In the genomic region with DNA sequence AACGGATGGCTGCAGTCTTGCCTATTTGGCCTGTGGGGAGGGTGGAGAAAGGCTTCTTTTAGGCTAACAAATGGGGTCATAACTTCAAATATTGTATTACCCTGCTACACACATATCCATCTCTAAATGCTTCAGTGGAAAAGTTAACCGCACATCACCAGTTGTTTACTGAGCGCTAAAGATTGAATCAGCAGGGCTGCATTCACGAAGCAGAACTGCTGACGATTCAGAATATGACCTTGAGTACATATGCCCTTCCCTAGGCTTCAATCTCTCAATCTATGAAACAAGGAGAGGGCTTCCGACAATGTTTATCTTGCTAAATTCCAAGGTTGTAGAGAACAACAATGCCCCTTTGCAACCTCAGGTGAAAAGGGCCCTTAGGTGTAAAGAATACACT, we compare ENCODE assay signal across 20 cellular contexts. TPM values are rescaled to one million over a fixed set of nuclear protein-coding genes. Genes with fewer than 3 reads are reported as not detected.
DNase-seq lines count a peak whose midpoint lies in the region; ATAC-seq, FAIRE-seq and TF ChIP-seq lines count a peak whose summit lies in the region.
"Had no signal": no experiment of that assay in that cellular context is flagged by ENCODE, and none has a peak within 500 bp of the region (broad histone marks: within the 10 kb centered on the region; RNA-seq: fewer than 3 reads in every experiment).

No MANE protein-coding gene starts in this region.

- peaks cover 18% of the 10 kb centered on the region for H3K79me2 ChIP-seq in GM23338 (replicated peaks; ENCODE audit: insufficient read depth)

- H3K27ac Mint-ChIP-seq in GM23338: no peak overlapping the region

- H3K4me3 Mint-ChIP-seq in GM23338: no peak overlapping the region

- H3K4me1 ChIP-seq in GM23338 (ENCODE audit: insufficient read depth): no peaks in the 10 kb centered on the region

- H4K20me1 ChIP-seq in GM23338 (replicated peaks; ENCODE audit: insufficient read depth): no peaks in the 10 kb centered on the region; the same call in 1 of the 2 replicates

- no peaks in the 10 kb centered on the region for H3F3A ChIP-seq in GM23338 (replicated peaks; ENCODE audit: low read depth)

- no peak overlapping the region for H2AFZ ChIP-seq in GM23338
- H2AFZ ChIP-seq: GM23248 had no signal

- H3K27ac ChIP-seq in GM23338 (ENCODE audit: low read depth) (no peak overlapping the region), caudate nucleus (ENCODE audit: low read depth, low read length) (no peak overlapping the region)
- H3K27ac ChIP-seq: GM23248, SK-N-MC had no signal

- no peaks in the 10 kb centered on the region for H3K9me2 ChIP-seq in GM23338 (ENCODE audit: insufficient read depth)

- DNase-seq in NCI-H748 (lab: John Stamatoyannopoulos, UW; ENCODE audit: unreplicated experiment) (peak; percentile 8), NCI-H748 treated with DMSO at 0.1 percent for 48 hours (lab: John Stamatoyannopoulos, UW) (no peak), DMS79 (lab: John Stamatoyannopoulos, UW) (peak; percentile 31), MV-4-11 (lab: John Stamatoyannopoulos, UW) (peak; percentile 14), HTR-8/SVneo (ENCODE audit: insufficient read length, low spot score) (no peak), GM23338 (ENCODE audit: low spot score) (no peak), caudate nucleus (lab: John Stamatoyannopoulos, UW) (no peak)
- DNase-seq: C1 segment of cervical spinal cord, COR-L47, DND-41, GM23248, NCI-H524 treated with DMSO at 0.1 percent for 48 hours, PC-3 had no signal

- H3K4me2 ChIP-seq in GM23338: no peak overlapping the region

- H3K36me3 Mint-ChIP-seq in GM23338 (ENCODE audit: low read depth): no peaks in the 10 kb centered on the region

- no peaks in the 10 kb centered on the region for H3K27me3 ChIP-seq in GM23338 (ENCODE audit: insufficient read depth)

- no peak overlapping the region for H3K4me3 ChIP-seq in GM23338
- H3K4me3 ChIP-seq: GM12878, GM23248, SK-N-MC had no signal

- H3K27me3 Mint-ChIP-seq in GM23338 (ENCODE audit: insufficient read depth, low read depth, poor library complexity): no peaks in the 10 kb centered on the region

- peak; percentile 84 for FAIRE-seq in islet of Langerhans (lab: Jason Lieb, UNC)
- FAIRE-seq in HTR-8/SVneo (lab: Jason Lieb, UNC): no peak
- FAIRE-seq: G401.6, GM12878, GM18507 had no signal

- TF ChIP-seq CTCF in GM23338 (conservative IDR thresholded peaks at IDR 0.05; ENCODE audit: low read depth in 2 of 2): no peak

- no peak for ATAC-seq in GM23338
- ATAC-seq: GM12878, PC-3 had no signal

- H3K4me1 Mint-ChIP-seq in GM23338: peaks cover 6% of the 10 kb centered on the region; the same call in 1 of the 3 replicates

- no peaks in the 10 kb centered on the region for H3K36me3 ChIP-seq in GM23338 (ENCODE audit: insufficient read depth)

- no peaks in the 10 kb centered on the region for H3K9me3 Mint-ChIP-seq in GM23338

TF ChIP-seq in GM23338, 12 proteins besides CTCF, POLR2A, EP300 and RAD21 (continues in another document):
- no peak for TF ChIP-seq ETS1 (IDR thresholded peaks at IDR 0.05)
- no peak for TF ChIP-seq NANOG (IDR thresholded peaks at IDR 0.05; ENCODE audit: borderline replicate concordance)
- TF ChIP-seq, protein P1, sequence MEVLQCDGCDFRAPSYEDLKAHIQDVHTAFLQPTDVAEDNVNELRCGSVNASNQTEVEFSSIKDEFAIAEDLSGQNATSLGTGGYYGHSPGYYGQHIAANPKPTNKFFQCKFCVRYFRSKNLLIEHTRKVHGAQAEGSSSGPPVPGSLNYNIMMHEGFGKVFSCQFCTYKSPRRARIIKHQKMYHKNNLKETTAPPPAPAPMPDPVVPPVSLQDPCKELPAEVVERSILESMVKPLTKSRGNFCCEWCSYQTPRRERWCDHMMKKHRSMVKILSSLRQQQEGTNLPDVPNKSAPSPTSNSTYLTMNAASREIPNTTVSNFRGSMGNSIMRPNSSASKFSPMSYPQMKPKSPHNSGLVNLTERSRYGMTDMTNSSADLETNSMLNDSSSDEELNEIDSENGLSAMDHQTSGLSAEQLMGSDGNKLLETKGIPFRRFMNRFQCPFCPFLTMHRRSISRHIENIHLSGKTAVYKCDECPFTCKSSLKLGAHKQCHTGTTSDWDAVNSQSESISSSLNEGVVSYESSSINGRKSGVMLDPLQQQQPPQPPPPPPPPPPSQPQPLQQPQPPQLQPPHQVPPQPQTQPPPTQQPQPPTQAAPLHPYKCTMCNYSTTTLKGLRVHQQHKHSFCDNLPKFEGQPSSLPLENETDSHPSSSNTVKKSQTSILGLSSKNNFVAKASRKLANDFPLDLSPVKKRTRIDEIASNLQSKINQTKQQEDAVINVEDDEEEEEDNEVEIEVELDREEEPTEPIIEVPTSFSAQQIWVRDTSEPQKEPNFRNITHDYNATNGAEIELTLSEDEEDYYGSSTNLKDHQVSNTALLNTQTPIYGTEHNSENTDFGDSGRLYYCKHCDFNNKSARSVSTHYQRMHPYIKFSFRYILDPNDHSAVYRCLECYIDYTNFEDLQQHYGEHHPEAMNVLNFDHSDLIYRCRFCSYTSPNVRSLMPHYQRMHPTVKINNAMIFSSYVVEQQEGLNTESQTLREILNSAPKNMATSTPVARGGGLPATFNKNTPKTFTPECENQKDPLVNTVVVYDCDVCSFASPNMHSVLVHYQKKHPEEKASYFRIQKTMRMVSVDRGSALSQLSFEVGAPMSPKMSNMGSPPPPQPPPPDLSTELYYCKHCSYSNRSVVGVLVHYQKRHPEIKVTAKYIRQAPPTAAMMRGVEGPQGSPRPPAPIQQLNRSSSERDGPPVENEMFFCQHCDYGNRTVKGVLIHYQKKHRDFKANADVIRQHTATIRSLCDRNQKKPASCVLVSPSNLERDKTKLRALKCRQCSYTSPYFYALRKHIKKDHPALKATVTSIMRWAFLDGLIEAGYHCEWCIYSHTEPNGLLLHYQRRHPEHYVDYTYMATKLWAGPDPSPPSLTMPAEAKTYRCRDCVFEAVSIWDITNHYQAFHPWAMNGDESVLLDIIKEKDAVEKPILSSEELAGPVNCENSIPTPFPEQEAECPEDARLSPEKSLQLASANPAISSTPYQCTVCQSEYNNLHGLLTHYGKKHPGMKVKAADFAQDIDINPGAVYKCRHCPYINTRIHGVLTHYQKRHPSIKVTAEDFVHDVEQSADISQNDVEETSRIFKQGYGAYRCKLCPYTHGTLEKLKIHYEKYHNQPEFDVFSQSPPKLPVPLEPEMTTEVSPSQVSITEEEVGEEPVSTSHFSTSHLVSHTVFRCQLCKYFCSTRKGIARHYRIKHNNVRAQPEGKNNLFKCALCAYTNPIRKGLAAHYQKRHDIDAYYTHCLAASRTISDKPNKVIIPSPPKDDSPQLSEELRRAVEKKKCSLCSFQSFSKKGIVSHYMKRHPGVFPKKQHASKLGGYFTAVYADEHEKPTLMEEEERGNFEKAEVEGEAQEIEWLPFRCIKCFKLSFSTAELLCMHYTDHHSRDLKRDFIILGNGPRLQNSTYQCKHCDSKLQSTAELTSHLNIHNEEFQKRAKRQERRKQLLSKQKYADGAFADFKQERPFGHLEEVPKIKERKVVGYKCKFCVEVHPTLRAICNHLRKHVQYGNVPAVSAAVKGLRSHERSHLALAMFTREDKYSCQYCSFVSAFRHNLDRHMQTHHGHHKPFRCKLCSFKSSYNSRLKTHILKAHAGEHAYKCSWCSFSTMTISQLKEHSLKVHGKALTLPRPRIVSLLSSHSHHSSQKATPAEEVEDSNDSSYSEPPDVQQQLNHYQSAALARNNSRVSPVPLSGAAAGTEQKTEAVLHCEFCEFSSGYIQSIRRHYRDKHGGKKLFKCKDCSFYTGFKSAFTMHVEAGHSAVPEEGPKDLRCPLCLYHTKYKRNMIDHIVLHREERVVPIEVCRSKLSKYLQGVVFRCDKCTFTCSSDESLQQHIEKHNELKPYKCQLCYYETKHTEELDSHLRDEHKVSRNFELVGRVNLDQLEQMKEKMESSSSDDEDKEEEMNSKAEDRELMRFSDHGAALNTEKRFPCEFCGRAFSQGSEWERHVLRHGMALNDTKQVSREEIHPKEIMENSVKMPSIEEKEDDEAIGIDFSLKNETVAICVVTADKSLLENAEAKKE (CRISPR knock-in tag; IDR thresholded peaks at IDR 0.05): no peak
- TF ChIP-seq JUNB (IDR thresholded peaks at IDR 0.05; ENCODE audit: unreplicated experiment): no peak
- TF ChIP-seq EZH2 (IDR thresholded peaks at IDR 0.05; ENCODE audit: low read depth, unreplicated experiment): no peak
- TF ChIP-seq ZNF331 (CRISPR knock-in tag; IDR thresholded peaks at IDR 0.05; ENCODE audit: low read depth): no peak
- no peak for TF ChIP-seq POLR2AphosphoS5 (IDR thresholded peaks at IDR 0.05; ENCODE audit: low read depth)
- TF ChIP-seq STAT1 (IDR thresholded peaks at IDR 0.05; ENCODE audit: unreplicated experiment): no peak

RNA-seq across cellular contexts. Expression of gene ATP6AP2, which starts 2.7 kb away (rescaled TPM):
- 77.1 and 80.1 TPM in 2 replicates for total RNA-seq in GM23338 (2014; rRNA removed; shearing (Covaris generic))
- 76.6 and 88.7 TPM in 2 replicates for polyA plus RNA-seq in GM23338 (2016; fragmentation: Nextera tagmentation; extraction: Ambion mirVana)

RNA-seq across cellular contexts. Expression of gene MPC1L, which starts 45.2 kb away (rescaled TPM):
- total RNA-seq in GM23338 (2014; rRNA removed; shearing (Covaris generic)): not detected in 2 replicates
- polyA plus RNA-seq in GM23338 (2016; fragmentation: Nextera tagmentation; extraction: Ambion mirVana): not detected in 2 replicates
- total RNA-seq: A673, GM12878, GM23248, MCF 10A, PC-3 had no signal
- polyA plus RNA-seq: GM12878, GM23248 had no signal

Comparison
In these comparisons a context has a peak if more than half of its experiments do, and no peak if none do; other contexts are left out.
1. DNase-seq: peak in NCI-H748 (single experiment), DMS79 (single experiment) and MV-4-11 (single experiment); none in NCI-H748 treated with DMSO at 0.1 percent for 48 hours (single experiment), HTR-8/SVneo (single experiment), GM23338 (single experiment) and caudate nucleus (0 of 61).